21 cellular contexts compared by ENCODE assay signal in the genomic region with DNA sequence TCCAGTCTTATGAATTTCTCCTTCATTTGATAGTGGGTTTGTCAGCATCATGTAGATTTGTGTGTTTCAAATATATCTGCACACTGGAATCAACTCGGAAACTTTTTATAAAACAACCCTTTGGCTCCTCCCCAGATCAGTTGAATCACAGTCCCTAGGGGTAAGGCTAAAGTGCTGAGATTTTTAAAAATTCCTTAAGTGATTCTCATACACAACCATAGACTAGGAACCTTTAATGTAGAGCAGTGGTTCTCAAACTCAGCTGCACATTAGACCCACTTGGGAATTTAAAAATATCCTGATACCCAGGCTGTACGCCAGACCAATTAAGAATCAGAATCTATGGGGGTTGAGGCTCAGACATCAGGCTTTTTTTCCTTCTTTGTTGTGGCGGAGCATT. TPM values are rescaled to one million over a fixed set of nuclear protein-coding genes. Genes with fewer than 3 reads are reported as not detected.
DNase-seq lines count a peak whose midpoint lies in the region; ATAC-seq, FAIRE-seq and TF ChIP-seq lines count a peak whose summit lies in the region.
"Had no signal": no experiment of that assay in that cellular context is flagged by ENCODE, and none has a peak within 500 bp of the region (broad histone marks: within the 10 kb centered on the region; RNA-seq: fewer than 3 reads in every experiment).

No MANE protein-coding gene starts in this region.

- TF ChIP-seq EP300 in GM12878 (IDR thresholded peaks at IDR 0.05; ENCODE audit: borderline replicate concordance in 1 of 2, control insufficient read depth in 1 of 2, low read depth in 2 of 2, low read length in 2 of 2), result no peak

- H4K91ac ChIP-seq in IMR-90 (ENCODE audit: insufficient read depth, low read depth, low read length), result no peak overlapping the region

- TF ChIP-seq POLR2A in IMR-90 (IDR thresholded peaks at IDR 0.05; ENCODE audit: low read depth, low read length), result no peak
- TF ChIP-seq POLR2A in GM12878 (IDR thresholded peaks at IDR 0.05; ENCODE audit: low read depth, low read length), result no peak

- H3K9me1 ChIP-seq in IMR-90 (ENCODE audit: insufficient read depth, low read length), result no peaks in the 10 kb centered on the region

- H3K4me2 ChIP-seq in IMR-90 (ENCODE audit: low read depth, low read length) (no peak overlapping the region), GM12878 (ENCODE audit: control insufficient read depth, insufficient read depth) (no peak overlapping the region; the same call in 1 of the 2 replicates)

- H2BK15ac ChIP-seq in IMR-90 (ENCODE audit: low read depth, low read length), result no peak overlapping the region

- in situ Hi-C loops in IMR-90 (cut with MboI; ENCODE audit: low sequenced_read_pairs), result no loop called here
- in situ Hi-C loops in GM12878 (cut with MboI), result no loop called here

- WGBS in IMR-90 (ENCODE audit: extremely low coverage in 2 of 2, insufficient read length in 1 of 2), 2 experiments, result no CpG with 5 or more reads among the region's 3 CpGs
- WGBS in GM12878 (ENCODE audit: insufficient coverage, insufficient replicate concordance, low lambda C conversion rate, missing lambda C conversion rate), result 76% methylated on average over 3 of the region's 3 CpGs

- TF ChIP-seq CTCF in IMR-90 (conservative IDR thresholded peaks at IDR 0.05; ENCODE audit: low read depth, low read length), result no peak
- no peak for TF ChIP-seq CTCF in GM12878 (IDR thresholded peaks at IDR 0.05 in 2 of 3, conservative IDR thresholded peaks at IDR 0.05 in 1 of 3; ENCODE audit: control insufficient read depth in 2 of 3, extremely low read depth in 1 of 3, insufficient read depth in 1 of 3, low read depth in 3 of 3, low read length in 3 of 3)
- TF ChIP-seq CTCF in chondrocyte (IDR thresholded peaks at IDR 0.05), result no peak
- no peak for TF ChIP-seq CTCF in CD4-positive, alpha-beta T cell (IDR thresholded peaks at IDR 0.05)

- no peak overlapping the region for H3K56ac ChIP-seq in IMR-90 (ENCODE audit: extremely low read depth, insufficient read depth, low read length)

- no peak overlapping the region for H4K5ac ChIP-seq in IMR-90 (ENCODE audit: low read depth, low read length)

- no peaks in the 10 kb centered on the region for H3K4me1 ChIP-seq in IMR-90 (ENCODE audit: control insufficient read depth, insufficient read depth, low read length)
- H3K4me1 ChIP-seq in GM12878 (ENCODE audit: control insufficient read depth, insufficient read depth, low read length), result peaks cover 17% of the 10 kb centered on the region

- H4K8ac ChIP-seq in IMR-90 (ENCODE audit: low read depth in 2 of 2, low read length in 2 of 2), result no peak overlapping the region

- H3K9me3 Mint-ChIP-seq in activated T-cell treated with anti-CD3 and anti-CD28 coated beads, Interleukin-2, amount 50 U/mL, for 72 hours, result peaks cover 0 to 3% of the 10 kb centered on the region in 2 donors
- peaks cover 3% of the 10 kb centered on the region for H3K9me3 Mint-ChIP-seq in chondrocyte (ENCODE audit: low read depth)
- H3K9me3 Mint-ChIP-seq in CD4-positive, alpha-beta T cell, result no peaks in the 10 kb centered on the region
- H3K9me3 Mint-ChIP-seq: neural crest cell had no signal

- POLR2A ChIA-PET in IMR-90 (lab: Charles Lee; ENCODE audit: unreplicated experiment) (no interaction called here), GM12878 (lab: Charles Lee) (no interaction called here)
- POLR2A ChIA-PET in CD4-positive, alpha-beta T cell (lab: Charles Lee), result no interaction called here

- no peak overlapping the region for H2AK5ac ChIP-seq in IMR-90 (ENCODE audit: low read depth, low read length)

- no peak overlapping the region for H2BK20ac ChIP-seq in IMR-90 (ENCODE audit: low read depth, low read length)

- no peak overlapping the region for H2AFZ ChIP-seq in IMR-90 (replicated peaks; ENCODE audit: low read length, poor library complexity)
- H2AFZ ChIP-seq in GM12878 (ENCODE audit: control insufficient read depth, low read depth, low read length), result peak overlapping the region; percentile 46

- H3K14ac ChIP-seq in IMR-90 (replicated peaks; ENCODE audit: low read depth, low read length), result no peak overlapping the region

- no peak overlapping the region for H3K23ac ChIP-seq in IMR-90 (ENCODE audit: low read depth, low read length)

- intact Hi-C loops in IMR-90 (cut with micrococcal nuclease) (no loop called here), GM12878 (cut with micrococcal nuclease; ENCODE audit: unreplicated experiment) (no loop called here)
- intact Hi-C loops in CD4-positive, alpha-beta T cell (cut with DNase I, micrococcal nuclease), result no loop called here

- H4K20me1 ChIP-seq in IMR-90 (ENCODE audit: insufficient read depth, low read length) (no peaks in the 10 kb centered on the region), GM12878 (ENCODE audit: control insufficient read depth, insufficient read depth) (no peaks in the 10 kb centered on the region)

- no peaks in the 10 kb centered on the region for H3K27me3 Mint-ChIP-seq in activated T-cell treated with anti-CD3 and anti-CD28 coated beads, Interleukin-2, amount 50 U/mL, for 72 hours (ENCODE audit: low read depth)
- no peaks in the 10 kb centered on the region for H3K27me3 Mint-ChIP-seq in chondrocyte (ENCODE audit: low read depth)
- no peaks in the 10 kb centered on the region for H3K27me3 Mint-ChIP-seq in CD4-positive, alpha-beta T cell
- H3K27me3 Mint-ChIP-seq: dendritic cell treated with granulocyte-macrophage colony-stimulating factor and Interleukin-4, amounts not matched to agents 40 ng/mL and 50 ng/mL, for 4 days had no signal

- H2BK120ac ChIP-seq in IMR-90 (ENCODE audit: low read depth, low read length), result no peak overlapping the region

- H3K36me3 ChIP-seq in IMR-90 (ENCODE audit: control insufficient read depth, insufficient read depth, low read length), result no peaks in the 10 kb centered on the region
- H3K36me3 ChIP-seq in GM12878 (ENCODE audit: control insufficient read depth in 2 of 2, insufficient read depth in 2 of 2, low read length in 1 of 2), result no peaks in the 10 kb centered on the region

- no peak overlapping the region for H3K4ac ChIP-seq in IMR-90 (ENCODE audit: low read depth, low read length)

- H3K27ac Mint-ChIP-seq in activated T-cell treated with anti-CD3 and anti-CD28 coated beads, Interleukin-2, amount 50 U/mL, for 72 hours, result peak overlapping the region; percentile 43
- no peak overlapping the region for H3K27ac Mint-ChIP-seq in chondrocyte (ENCODE audit: unreplicated experiment)
- H3K27ac Mint-ChIP-seq in CD4-positive, alpha-beta T cell, result no peak overlapping the region
- H3K27ac Mint-ChIP-seq: dendritic cell treated with granulocyte-macrophage colony-stimulating factor and Interleukin-4, amounts not matched to agents 40 ng/mL and 50 ng/mL, for 4 days had no signal

- TF ChIP-seq RAD21 in IMR-90 (IDR thresholded peaks at IDR 0.05; ENCODE audit: low read length), result no peak
- no peak for TF ChIP-seq RAD21 in GM12878 (IDR thresholded peaks at IDR 0.05; ENCODE audit: insufficient read depth, low read depth, low read length)

- H3K36me3 Mint-ChIP-seq in activated T-cell treated with anti-CD3 and anti-CD28 coated beads, Interleukin-2, amount 50 U/mL, for 72 hours (ENCODE audit: insufficient read depth in 2 of 2), result peaks cover 3 to 7% of the 10 kb centered on the region in 2 donors
- no peaks in the 10 kb centered on the region for H3K36me3 Mint-ChIP-seq in chondrocyte (ENCODE audit: low read depth)
- no peaks in the 10 kb centered on the region for H3K36me3 Mint-ChIP-seq in CD4-positive, alpha-beta T cell (ENCODE audit: low read depth)

- BruUV-seq in IMR-90 (replicated peaks; lab: Mats Ljungman, UMichigan) (no TSS peak), GM12878 (replicated peaks; lab: Mats Ljungman, UMichigan) (no TSS peak)

- H3K18ac ChIP-seq in IMR-90 (ENCODE audit: low read depth, low read length), result no peak overlapping the region

- dilution Hi-C loops in IMR-90 (cut with HindIII; ENCODE audit: low sequenced_read_pairs, unreplicated experiment), result no loop called here

- FAIRE-seq in GM12878 (lab: Jason Lieb, UNC), result no peak
- FAIRE-seq: keratinocyte had no signal

- H3K9me3 ChIP-seq in IMR-90 (ENCODE audit: control insufficient read depth, insufficient read depth, low read length), result no peaks in the 10 kb centered on the region
- H3K9me3 ChIP-seq in GM12878 (replicated peaks; ENCODE audit: control insufficient read depth, insufficient read depth, low read length), result peaks cover 3% of the 10 kb centered on the region
- H3K9me3 ChIP-seq in CD4-positive, alpha-beta T cell (ENCODE audit: control insufficient read depth, low read length), result peaks cover 4% of the 10 kb centered on the region

- CTCF ChIA-PET in IMR-90 (lab: Yijun Ruan, JAX), result no interaction called here
- CTCF ChIA-PET in GM12878 (lab: Yijun Ruan, JAX), result no interaction called here
- CTCF ChIA-PET in CD4-positive, alpha-beta T cell (lab: Charles Lee), result no interaction called here

- H3K4me1 Mint-ChIP-seq in activated T-cell treated with anti-CD3 and anti-CD28 coated beads, Interleukin-2, amount 50 U/mL, for 72 hours (ENCODE audit: low read depth), result peaks cover 15% of the 10 kb centered on the region
- H3K4me1 Mint-ChIP-seq in chondrocyte (ENCODE audit: low read depth), result peaks cover 27% of the 10 kb centered on the region
- H3K4me1 Mint-ChIP-seq in CD4-positive, alpha-beta T cell (ENCODE audit: low read depth), result no peaks in the 10 kb centered on the region

- H3K27ac ChIP-seq in IMR-90 (ENCODE audit: insufficient read depth, low read length), result no peak overlapping the region
- no peak overlapping the region for H3K27ac ChIP-seq in GM12878 (ENCODE audit: control insufficient read depth, insufficient read depth)
- H3K27ac ChIP-seq in CD4-positive, alpha-beta T cell (ENCODE audit: low read depth, low read length), result no peak overlapping the region
- H3K27ac ChIP-seq: epithelial cell of prostate, RWPE1 had no signal

- H3K4me3 ChIP-seq in IMR-90 (ENCODE audit: insufficient read depth, low read depth, low read length) (no peak overlapping the region), GM12878 (no peak overlapping the region), skeletal muscle cell (ENCODE audit: low read depth, low read length) (no peak overlapping the region)

- DNase-seq in activated T-cell treated with anti-CD3 and anti-CD28 coated beads, Interleukin-2, amount 50 U/mL, for 72 hours, result no peak
- no peak for DNase-seq in activated T-cell treated with anti-CD3 and anti-CD28 coated beads for 4 hours
- no peak for DNase-seq in IMR-90
- DNase-seq in GM12878 (ENCODE audit: low read depth, low spot score), result no peak
- DNase-seq in skeletal muscle cell (ENCODE audit: low read depth), result peak; percentile 70
- no peak for DNase-seq in NCI-H526 treated with DMSO at 0.1 percent for 48 hours (lab: John Stamatoyannopoulos, UW)
- no peak for DNase-seq in chondrocyte (ENCODE audit: low spot score)
- DNase-seq in CD4-positive, alpha-beta T cell, result no peak
- DNase-seq: activated T-cell treated with anti-CD3 and anti-CD28 coated beads, Interleukin-2, amount 50 U/mL, for 48 hours; GDM1; HCEC 1CT; Kasumi-1; NCI-H1417; NK-92 treated with Interleukin-12 subunit alpha and Interleukin-12 subunit beta, amount 100 ng/mL, for 24 hours; stimulated activated CD4-positive, alpha-beta T cell treated with anti-CD3 and anti-CD28 coated beads, Interleukin-15, amount 100 ng/mL, for 24 hours had no signal

- SMC1A ChIA-PET in GM12878 (lab: Charles Lee; ENCODE audit: uncharacterized antibody, unreplicated experiment), result interaction anchor here (0.9 to 1.1 kb wide), 2 partner anchors 13 to 19 kb away, joined by 3 to 5 read pairs; no protein-coding TSS in a partner anchor

- no peak overlapping the region for H2BK5ac ChIP-seq in IMR-90 (ENCODE audit: low read depth, low read length, poor library complexity, severe bottlenecking)

- ATAC-seq in activated T-cell treated with anti-CD3 and anti-CD28 coated beads, Interleukin-2, amount 50 U/mL, for 72 hours (replicated peaks in 1 of 2), result no peak
- ATAC-seq in IMR-90 (ENCODE audit: low read depth), result peak; percentile 82
- no peak for ATAC-seq in GM12878
- ATAC-seq in CD4-positive, alpha-beta T cell (ENCODE audit: poor library complexity), result no peak
- ATAC-seq: activated CD4-positive, CD25-positive, alpha-beta regulatory T cell treated with anti-CD3 and anti-CD28 coated beads, Interleukin-2, amount 50 U/mL, for 24 hours had no signal

- H3K27me3 ChIP-seq in IMR-90 (ENCODE audit: control insufficient read depth, insufficient read depth, low read length) (peaks cover 4% of the 10 kb centered on the region), GM12878 (replicated peaks in 1 of 2; ENCODE audit: control insufficient read depth in 2 of 2, insufficient read depth in 2 of 2, low read length in 1 of 2) (no peaks in the 10 kb centered on the region)
- no peaks in the 10 kb centered on the region for H3K27me3 ChIP-seq in CD4-positive, alpha-beta T cell (ENCODE audit: control insufficient read depth, insufficient read depth, low read length)

- no peaks in the 10 kb centered on the region for H3K79me2 ChIP-seq in GM12878 (ENCODE audit: control insufficient read depth, insufficient read depth, low read length)

- RAD21 ChIA-PET in GM12878 (lab: Charles Lee; ENCODE audit: unreplicated experiment), result interaction anchor here (2.9 kb wide), 1 partner anchor 15 kb away, joined by 7 read pairs; no protein-coding TSS in a partner anchor

- H3K9ac ChIP-seq in IMR-90 (ENCODE audit: low read depth, low read length), result no peak overlapping the region
- H3K9ac ChIP-seq in GM12878 (ENCODE audit: control insufficient read depth, insufficient read depth, low read length), result no peak overlapping the region

- no peak overlapping the region for H2AK9ac ChIP-seq in IMR-90 (replicated peaks; ENCODE audit: low read depth, low read length, poor library complexity)

- H3K4me3 Mint-ChIP-seq in activated T-cell treated with anti-CD3 and anti-CD28 coated beads, Interleukin-2, amount 50 U/mL, for 72 hours, result peak overlapping the region in 1 of 2 donors; percentile 33
- H3K4me3 Mint-ChIP-seq in chondrocyte (ENCODE audit: unreplicated experiment), result no peak overlapping the region
- H3K4me3 Mint-ChIP-seq in CD4-positive, alpha-beta T cell, result no peak overlapping the region
- H3K4me3 Mint-ChIP-seq: dendritic cell treated with granulocyte-macrophage colony-stimulating factor and Interleukin-4, amounts not matched to agents 40 ng/mL and 50 ng/mL, for 4 days; neural crest cell had no signal

- no peaks in the 10 kb centered on the region for H3K79me1 ChIP-seq in IMR-90 (ENCODE audit: low read depth in 1 of 2, low read length in 2 of 2)

RNA-seq across cellular contexts. Expression of a gene that starts 17.6 kb away (rescaled TPM):
- 10 to 100 TPM; 30.3 to 31.9 TPM for total RNA-seq in activated T-cell treated with anti-CD3 and anti-CD28 coated beads, Interleukin-2, amount 50 U/mL, for 72 hours
- total RNA-seq in IMR-90 (2012; rRNA removed), result 6.1 and 7.2 TPM in 2 replicates
- polyA plus RNA-seq in IMR-90 (2012; rRNA removed), result 1.6 and 2.3 TPM in 2 replicates
- 0.31 and 0.57 TPM in 2 replicates for polyA plus RNA-seq in IMR-90 (2012; cell fraction: cytosol; rRNA removed)
- 0.51 and 3.4 TPM in 2 replicates for polyA plus RNA-seq in IMR-90 (2012; cell fraction: nucleus; rRNA removed; ENCODE audit: low replicate concordance)
- 76.8 and 82.4 TPM in 2 replicates for total RNA-seq in GM12878 (2013; cell fraction: nucleolus; rRNA removed)
- total RNA-seq in GM12878 (2014; rRNA removed), result 14.0 and 18.3 TPM in 2 replicates
- total RNA-seq in GM12878 (2014; rRNA removed; fragmentation: Illumina TruSeq; extraction: Trizol), result 22.9 and 25.9 TPM in 2 replicates
- 15.4 and 18.3 TPM in 2 replicates for total RNA-seq in GM12878 (2021)
- 3.1 TPM for polyA plus RNA-seq in GM12878 (2011; ENCODE audit: low read depth)
- 12.4 and 18.2 TPM in 2 replicates for polyA plus RNA-seq in GM12878 (2011; rRNA removed)
- polyA plus RNA-seq in GM12878 (2011; cell fraction: cytosol; rRNA removed), result 4.5 and 6.3 TPM in 2 replicates
- 12.4 and 13.9 TPM in 2 replicates for polyA plus RNA-seq in GM12878 (2011; cell fraction: nucleus; rRNA removed)
- polyA plus RNA-seq in GM12878 (2012), result 5.9 and 8.4 TPM in 2 replicates
- 17.3 and 24.3 TPM in 2 replicates for polyA plus RNA-seq in GM12878 (2014; fragmentation: Illumina TruSeq; extraction: Trizol)
- polyA plus RNA-seq in GM12878 (2014; fragmentation: Nextera tagmentation; extraction: Ambion mirVana), result 1 to 10 TPM; 4.1 to 4.9 TPM
- polyA plus RNA-seq in GM12878 (2014; rRNA removed), result 10.4 and 12.4 TPM in 2 replicates
- polyA plus RNA-seq in GM12878 (2016; fragmentation: Nextera tagmentation; extraction: Ambion mirVana), result 10 to 100 TPM; 13.4 to 15.1 TPM
- polyA minus RNA-seq in GM12878 (2011; rRNA and poly(A)+ RNA removed), result 22.7 and 32.1 TPM in 2 replicates
- polyA minus RNA-seq in GM12878 (2011; cell fraction: cytosol; rRNA and poly(A)+ RNA removed), result 6.7 and 7.8 TPM in 2 replicates
- 22.4 and 38.7 TPM in 2 replicates for polyA minus RNA-seq in GM12878 (2011; cell fraction: nucleus; rRNA and poly(A)+ RNA removed)
- total RNA-seq in chondrocyte, result 15.8 to 17.5 TPM (median 16.6 TPM) in 3 replicates
- total RNA-seq in CD4-positive, alpha-beta T cell, result 1 to 10 TPM; 7.2 to 7.5 TPM
